9 cellular contexts compared by ENCODE assay signal in genomic region chr1:179083031-179083345, GRCh38. TPM values are rescaled to one million over a fixed set of nuclear protein-coding genes. Genes with fewer than 3 reads are reported as not detected.
DNase-seq lines count a peak whose midpoint lies in the region; FAIRE-seq and TF ChIP-seq lines count a peak whose summit lies in the region.
"Had no signal": no experiment of that assay in that cellular context is flagged by ENCODE, and none has a peak within 500 bp of the region (broad histone marks: within the 10 kb centered on the region; RNA-seq: fewer than 3 reads in every experiment).

No MANE protein-coding gene starts in this region.

- H3K27ac ChIP-seq in SJCRH30 (no peak overlapping the region), endothelial cell of umbilical vein (ENCODE audit: insufficient read depth, low read depth, low read length) (peak overlapping the region; percentile 9), ovary (no peak overlapping the region)

- no peak for FAIRE-seq in endothelial cell of umbilical vein (lab: Jason Lieb, UNC)
- FAIRE-seq: G401.6 had no signal

- BruUV-seq in endothelial cell of umbilical vein (replicated peaks; lab: Mats Ljungman, UMichigan), result TSS peak; percentile 13

- H3K4me1 ChIP-seq in SJCRH30 (0 out of 2 replicates have a peak, but pooled peaks cover 4% of the 10 kb centered on the region), endothelial cell of umbilical vein (ENCODE audit: control insufficient read depth, extremely low read depth, insufficient read depth, low read length) (peaks cover 16% of the 10 kb centered on the region), ovary (ENCODE audit: insufficient read depth) (peaks cover 4% of the 10 kb centered on the region)

- H3K9ac ChIP-seq in endothelial cell of umbilical vein (replicated peaks; ENCODE audit: extremely low read depth, insufficient read depth, low read length), result peak overlapping the region; percentile 73

- 5 to 15% (median 6%) methylated on average over 3 of the region's 3 CpGs for WGBS in ovary, 3 donors

- H3K27ac Mint-ChIP-seq in activated CD4-positive, alpha-beta T cell treated with anti-CD3 and anti-CD28 coated beads, Interleukin-2, amount 10 ng/mL, durations not matched to agents 24 days and 14 days, result peak overlapping the region; percentile 94

- H3K36me3 Mint-ChIP-seq in activated CD4-positive, alpha-beta T cell treated with anti-CD3 and anti-CD28 coated beads, Interleukin-2, amount 10 ng/mL, durations not matched to agents 24 days and 14 days (ENCODE audit: low read depth), result peaks cover 13% of the 10 kb centered on the region

- H3K4me2 ChIP-seq in endothelial cell of umbilical vein (ENCODE audit: insufficient read depth, low read length), result peak overlapping the region; percentile 91

- POLR2A ChIA-PET in endothelial cell of umbilical vein (lab: Charles Lee), result interaction anchor here (0.8 kb wide), 1 partner anchor 9 kb away, joined by 3 read pairs; no protein-coding TSS in a partner anchor

- dilution Hi-C loops in endothelial cell of umbilical vein (cut with MboI; ENCODE audit: extremely low pct_ligation_motif_present, low sequenced_read_pairs), result no loop called here

- no peaks in the 10 kb centered on the region for H4K20me1 ChIP-seq in endothelial cell of umbilical vein (replicated peaks; ENCODE audit: control insufficient read depth, extremely low read depth, insufficient read depth, low read length)

- intact Hi-C loops in activated CD4-positive, alpha-beta T cell treated with anti-CD3 and anti-CD28 coated beads, Interleukin-2, amount 10 ng/mL, durations not matched to agents 24 days and 14 days (cut with micrococcal nuclease), result loop anchor here (2.0 to 5.0 kb wide), 4 partner anchors 59 to 799 kb away; partner anchors contain the start of genes RALGPS2 and TOR1AIP1
- intact Hi-C loops in endothelial cell of umbilical vein (cut with micrococcal nuclease), result loop anchor here (5.0 kb wide), 2 partner anchors 551 to 729 kb away; no protein-coding TSS in a partner anchor
- intact Hi-C loops in ovary (cut with DNase I), result loop anchor here in 2 of 4 donors (5.0 to 10.0 kb wide), 2 partner anchors 282 to 284 kb away; partner anchors contain the start of gene AXDND1 (in 2 of the 2)

- H2AFZ ChIP-seq in endothelial cell of umbilical vein (ENCODE audit: low read depth, low read length), result peak overlapping the region; percentile 24

- no peaks in the 10 kb centered on the region for H3K27me3 Mint-ChIP-seq in activated CD4-positive, alpha-beta T cell treated with anti-CD3 and anti-CD28 coated beads, Interleukin-2, amount 10 ng/mL, durations not matched to agents 24 days and 14 days

- H3K4me1 Mint-ChIP-seq in activated CD4-positive, alpha-beta T cell treated with anti-CD3 and anti-CD28 coated beads, Interleukin-2, amount 10 ng/mL, durations not matched to agents 24 days and 14 days, result peaks cover 25% of the 10 kb centered on the region

- peaks cover 12% of the 10 kb centered on the region for H3K79me2 ChIP-seq in endothelial cell of umbilical vein (ENCODE audit: control insufficient read depth, insufficient read depth, low read length)

- H3K36me3 ChIP-seq in SJCRH30, result no peaks in the 10 kb centered on the region
- no peaks in the 10 kb centered on the region for H3K36me3 ChIP-seq in endothelial cell of umbilical vein (ENCODE audit: control insufficient read depth in 2 of 2, extremely low read depth in 1 of 2, insufficient read depth in 2 of 2, low read length in 2 of 2)
- no peaks in the 10 kb centered on the region for H3K36me3 ChIP-seq in ovary

- no peaks in the 10 kb centered on the region for H3K9me1 ChIP-seq in endothelial cell of umbilical vein (replicated peaks; ENCODE audit: control insufficient read depth, extremely low read depth, insufficient read depth, low read length)

- no peak for TF ChIP-seq POLR2A in endothelial cell of umbilical vein (IDR thresholded peaks at IDR 0.05; ENCODE audit: low read depth, low read length)
- no peak for TF ChIP-seq POLR2A in ovary (IDR thresholded peaks at IDR 0.05)

- TF ChIP-seq CTCF in endothelial cell of umbilical vein (IDR thresholded peaks at IDR 0.05; ENCODE audit: extremely low read depth in 1 of 2, insufficient read depth in 1 of 2, low read depth in 1 of 2, low read length in 2 of 2) (no peak), ovary (IDR thresholded peaks at IDR 0.05) (no peak)

- no peaks in the 10 kb centered on the region for H3K9me3 Mint-ChIP-seq in activated CD4-positive, alpha-beta T cell treated with anti-CD3 and anti-CD28 coated beads, Interleukin-2, amount 10 ng/mL, durations not matched to agents 24 days and 14 days

- H3K4me3 Mint-ChIP-seq in activated CD4-positive, alpha-beta T cell treated with anti-CD3 and anti-CD28 coated beads, Interleukin-2, amount 10 ng/mL, durations not matched to agents 24 days and 14 days, result peak overlapping the region; percentile 95

- H3K4me3 ChIP-seq in SJCRH30 (peak overlapping the region; percentile 82), endothelial cell of umbilical vein (replicated peaks in 1 of 3; ENCODE audit: insufficient read depth in 1 of 3, low read depth in 1 of 3, low read length in 3 of 3) (peak overlapping the region; percentile 68 to 80 (median 77)), ovary (peak overlapping the region; percentile 95)

- TF ChIP-seq EP300 in ovary (IDR thresholded peaks at IDR 0.05), result no peak

- CTCF ChIA-PET in endothelial cell of umbilical vein (lab: Charles Lee), result interaction anchor here (0.7 to 1.4 kb wide), 3 partner anchors 111 to 581 kb away, joined by 3 read pairs; no protein-coding TSS in a partner anchor

- H3K9me3 ChIP-seq in SJCRH30 (replicated peaks), result no peaks in the 10 kb centered on the region
- H3K9me3 ChIP-seq in endothelial cell of umbilical vein (replicated peaks; ENCODE audit: control insufficient read depth, insufficient read depth, low read length), result no peaks in the 10 kb centered on the region
- no peaks in the 10 kb centered on the region for H3K9me3 ChIP-seq in ovary

- no peak for DNase-seq in activated CD4-positive, alpha-beta T cell treated with anti-CD3 and anti-CD28 coated beads, Interleukin-2, amount 10 ng/mL, durations not matched to agents 24 days and 14 days
- no peak for DNase-seq in activated CD4-positive, alpha-beta T cell treated with anti-CD3 and anti-CD28 coated beads, Interleukin-2, amount 50 U/mL, for 1 hour
- DNase-seq in SJCRH30 (peak; percentile 12 to 44), endothelial cell of umbilical vein (ENCODE audit: low read depth, low spot score) (no peak), ovary (no peak), inferior parietal cortex (ENCODE audit: extremely low spot score) (no peak), HuH-7.5 (ENCODE audit: low spot score) (no peak), NCI-H1930 (lab: John Stamatoyannopoulos, UW) (no peak)

- H3K27me3 ChIP-seq in SJCRH30 (no peaks in the 10 kb centered on the region), endothelial cell of umbilical vein (ENCODE audit: control insufficient read depth in 2 of 2, insufficient read depth in 2 of 2, low read length in 2 of 2) (no peaks in the 10 kb centered on the region), ovary (no peaks in the 10 kb centered on the region)

TF ChIP-seq in endothelial cell of umbilical vein, 7 proteins besides CTCF, POLR2A, EP300 and RAD21:
- TF ChIP-seq MAX (IDR thresholded peaks at IDR 0.05; ENCODE audit: insufficient read depth, insufficient read length) (no peak), POLR2AphosphoS5 (IDR thresholded peaks at IDR 0.05; ENCODE audit: insufficient read depth, low read depth, low read length) (no peak), MYC (IDR thresholded peaks at IDR 0.05; ENCODE audit: low read depth, low read length) (no peak), EZH2 (IDR thresholded peaks at IDR 0.05; ENCODE audit: borderline replicate concordance, low read depth, low read length, severe bottlenecking) (no peak), FOS (IDR thresholded peaks at IDR 0.05; ENCODE audit: borderline replicate concordance, insufficient read depth, low read length) (no peak), GATA2 (IDR thresholded peaks at IDR 0.05; ENCODE audit: insufficient read depth, insufficient read length, low read depth, low read length) (no peak), JUN (IDR thresholded peaks at IDR 0.05; ENCODE audit: borderline replicate concordance, insufficient read depth, insufficient read length, low read depth) (no peak)

RNA-seq across cellular contexts. Expression of gene TOR3A, which starts 1.1 kb away (rescaled TPM):
- total RNA-seq in activated CD4-positive, alpha-beta T cell treated with anti-CD3 and anti-CD28 coated beads, Interleukin-2, amount 10 ng/mL, durations not matched to agents 24 days and 14 days, result 41.6 and 44.3 TPM in 2 replicates
- 14.6 and 15.4 TPM in 2 replicates for total RNA-seq in SJCRH30 (2014; rRNA removed; shearing (Covaris generic))
- total RNA-seq in endothelial cell of umbilical vein (16.7 and 22.4 TPM in 2 replicates), ovary (10 to 100 TPM; 19.2 to 55.0 (median 26.7) TPM)
- polyA plus RNA-seq in endothelial cell of umbilical vein (14.9 and 24.1 TPM in 2 replicates), ovary (10 to 100 TPM; 17.8 to 19.5 TPM)
- 21.2 and 21.7 TPM in 2 replicates for polyA plus RNA-seq in endothelial cell of umbilical vein (2011; cell fraction: cytosol; rRNA removed)
- polyA plus RNA-seq in endothelial cell of umbilical vein (2011; cell fraction: nucleus; rRNA removed), result 20.0 and 20.3 TPM in 2 replicates
- 12.7 and 13.1 TPM in 2 replicates for polyA plus RNA-seq in endothelial cell of umbilical vein (2012)
- 34.2 and 34.9 TPM in 2 replicates for polyA minus RNA-seq in endothelial cell of umbilical vein
- 36.0 TPM for polyA minus RNA-seq in endothelial cell of umbilical vein (2011; cell fraction: cytosol; rRNA and poly(A)+ RNA removed)
- 8.1 and 9.1 TPM in 2 replicates for polyA minus RNA-seq in endothelial cell of umbilical vein (2011; cell fraction: nucleus; rRNA and poly(A)+ RNA removed)

RNA-seq across cellular contexts. Expression of gene FAM20B, which starts 57.3 kb away (rescaled TPM):
- total RNA-seq in activated CD4-positive, alpha-beta T cell treated with anti-CD3 and anti-CD28 coated beads, Interleukin-2, amount 10 ng/mL, durations not matched to agents 24 days and 14 days, result 40.4 and 45.2 TPM in 2 replicates
- 33.6 and 35.1 TPM in 2 replicates for total RNA-seq in SJCRH30 (2014; rRNA removed; shearing (Covaris generic))
- total RNA-seq in endothelial cell of umbilical vein, result 35.1 and 36.2 TPM in 2 replicates
- 8.2 and 10.0 TPM in 2 replicates for polyA plus RNA-seq in endothelial cell of umbilical vein
- 13.0 and 13.3 TPM in 2 replicates for polyA plus RNA-seq in endothelial cell of umbilical vein (2011; cell fraction: cytosol; rRNA removed)
- 9.6 and 11.1 TPM in 2 replicates for polyA plus RNA-seq in endothelial cell of umbilical vein (2011; cell fraction: nucleus; rRNA removed)
- polyA plus RNA-seq in endothelial cell of umbilical vein (2012), result 17.9 and 20.7 TPM in 2 replicates
- polyA minus RNA-seq in endothelial cell of umbilical vein, result 33.2 and 36.7 TPM in 2 replicates
- polyA minus RNA-seq in endothelial cell of umbilical vein (2011; cell fraction: cytosol; rRNA and poly(A)+ RNA removed), result 30.1 TPM
- polyA minus RNA-seq in endothelial cell of umbilical vein (2011; cell fraction: nucleus; rRNA and poly(A)+ RNA removed), result 8.0 and 11.9 TPM in 2 replicates
- total RNA-seq in ovary, result 10 to 100 TPM; 22.5 to 62.0 (median 49.1) TPM
- polyA plus RNA-seq in ovary, result 10 to 100 TPM; 19.0 to 50.1 TPM

Comparison
In these comparisons a context has a peak if more than half of its experiments do, and no peak if none do; other contexts are left out.
1. DNase-seq: peak in SJCRH30 (2 of 2); none in activated CD4-positive, alpha-beta T cell treated with anti-CD3 and anti-CD28 coated beads, Interleukin-2, amount 10 ng/mL, durations not matched to agents 24 days and 14 days (single experiment), activated CD4-positive, alpha-beta T cell treated with anti-CD3 and anti-CD28 coated beads, Interleukin-2, amount 50 U/mL, for 1 hour (single experiment), endothelial cell of umbilical vein (single experiment), ovary (0 of 5), inferior parietal cortex (single experiment), HuH-7.5 (single experiment) and NCI-H1930 (0 of 2).
2. Peak in every context shown above with its lines, with median percentiles within 50 percentile points of each other: H3K4me3 ChIP-seq.